10 cellular contexts compared by ENCODE assay signal in the genomic region with DNA sequence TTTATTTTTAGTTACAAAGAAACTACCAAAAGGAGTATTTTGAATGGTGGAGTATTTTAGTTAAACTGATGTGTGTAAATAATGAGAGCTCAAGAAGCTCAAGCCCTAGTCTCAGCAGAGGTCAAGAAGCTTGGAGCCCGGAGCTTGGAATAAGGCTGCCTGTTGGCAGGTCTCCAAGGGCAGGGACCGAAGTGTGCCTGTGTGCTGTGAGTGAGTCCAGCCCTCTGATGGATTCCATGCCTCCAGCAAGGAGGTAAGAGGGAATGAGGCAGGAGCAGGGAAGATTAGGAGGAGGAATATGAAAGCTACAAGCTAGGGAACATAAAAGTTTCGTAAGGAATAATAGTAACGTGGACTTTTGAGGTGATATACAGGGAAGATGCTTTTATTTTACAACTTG. TPM values are rescaled to one million over a fixed set of nuclear protein-coding genes. Genes with fewer than 3 reads are reported as not detected.
DNase-seq lines count a peak whose midpoint lies in the region; ATAC-seq and TF ChIP-seq lines count a peak whose summit lies in the region.
"Had no signal": no experiment of that assay in that cellular context is flagged by ENCODE, and none has a peak within 500 bp of the region (broad histone marks: within the 10 kb centered on the region; RNA-seq: fewer than 3 reads in every experiment).

No MANE protein-coding gene starts in this region.

- peaks cover 46% of the 10 kb centered on the region for H3K36me3 Mint-ChIP-seq in activated B cell treated with CpG ODN at 0.5 μM for 24 hours (ENCODE audit: low read depth)

- H3K4me3 Mint-ChIP-seq in activated B cell treated with CpG ODN at 0.5 μM for 24 hours: no peak overlapping the region
- H3K4me3 Mint-ChIP-seq: activated CD4-positive, alpha-beta memory T cell treated with anti-CD3 and anti-CD28 coated beads, Interleukin-2, amount 10 ng/mL, durations not matched to agents 7 days and 5 days; nephron progenitor cell had no signal

- no peak for ATAC-seq in activated B cell treated with CpG ODN at 0.5 μM for 24 hours (ENCODE audit: low read depth)
- ATAC-seq in left cardiac atrium: peak; percentile 24 to 27
- no peak for ATAC-seq in GM21576 (IDR thresholded peaks at IDR 0.05; ENCODE audit: unreplicated experiment)

- no peaks in the 10 kb centered on the region for H3K27me3 Mint-ChIP-seq in activated B cell treated with CpG ODN at 0.5 μM for 24 hours
- H3K27me3 Mint-ChIP-seq: activated CD4-positive, alpha-beta memory T cell treated with anti-CD3 and anti-CD28 coated beads, Interleukin-2, amount 10 ng/mL, durations not matched to agents 7 days and 5 days had no signal

- POLR2A ChIA-PET in activated B cell treated with CpG ODN at 0.5 μM for 24 hours (lab: Charles Lee): interaction anchor here (0.8 kb wide), 1 partner anchor 25 kb away, joined by 3 read pairs; the partner anchor contains the start of gene MCMBP

- no peaks in the 10 kb centered on the region for H3K9me3 Mint-ChIP-seq in activated B cell treated with CpG ODN at 0.5 μM for 24 hours
- H3K9me3 Mint-ChIP-seq: activated CD4-positive, alpha-beta memory T cell treated with anti-CD3 and anti-CD28 coated beads, Interleukin-2, amount 10 ng/mL, durations not matched to agents 7 days and 5 days had no signal

- H3K27ac Mint-ChIP-seq in activated B cell treated with CpG ODN at 0.5 μM for 24 hours: peak overlapping the region; percentile 1
- H3K27ac Mint-ChIP-seq: activated CD4-positive, alpha-beta memory T cell treated with anti-CD3 and anti-CD28 coated beads, Interleukin-2, amount 10 ng/mL, durations not matched to agents 7 days and 5 days; nephron progenitor cell had no signal

- H3K4me1 Mint-ChIP-seq in activated B cell treated with CpG ODN at 0.5 μM for 24 hours: peaks cover 59% of the 10 kb centered on the region

- intact Hi-C loops in activated B cell treated with CpG ODN at 0.5 μM for 24 hours (cut with micrococcal nuclease) (no loop called here), left cardiac atrium (cut with DNase I) (no loop called here)

- DNase-seq in EL (peak; percentile 28), activated B cell treated with CpG ODN at 0.5 μM for 24 hours (no peak), left cardiac atrium (peak; percentile 74), renal cortical epithelial cell (ENCODE audit: low read depth) (peak; percentile 61), NCI-H510A treated with DMSO at 0.1 percent for 48 hours (lab: John Stamatoyannopoulos, UW) (no peak), AML-193 (lab: John Stamatoyannopoulos, UW) (no peak)
- DNase-seq in effector CD4-positive, alpha-beta T cell: no peak
- DNase-seq: activated CD4-positive, alpha-beta memory T cell treated with anti-CD3 and anti-CD28 coated beads, Interleukin-2, amount 10 ng/mL, durations not matched to agents 7 days and 5 days; nephron progenitor cell had no signal

- no peak for TF ChIP-seq CTCF in activated B cell treated with CpG ODN at 0.5 μM for 24 hours (IDR thresholded peaks at IDR 0.05)

- CTCF ChIA-PET in activated B cell treated with CpG ODN at 0.5 μM for 24 hours (lab: Charles Lee): interaction anchor here (0.7 kb wide), 1 partner anchor 24 kb away, joined by 3 read pairs; no protein-coding TSS in a partner anchor

RNA-seq across cellular contexts. Expression of gene SEC23IP, which starts 4.4 kb away (rescaled TPM):
- total RNA-seq in activated B cell treated with CpG ODN at 0.5 μM for 24 hours (73.8 and 79.9 TPM in 2 replicates), left cardiac atrium (10 to 100 TPM; 32.2 to 45.2 TPM), renal cortical epithelial cell (14.2 and 53.8 TPM in 2 replicates)

RNA-seq across cellular contexts. Expression of gene MCMBP, which starts 24.3 kb away (rescaled TPM):
- total RNA-seq in activated B cell treated with CpG ODN at 0.5 μM for 24 hours (39.6 and 41.9 TPM in 2 replicates), left cardiac atrium (10 to 100 TPM; 27.7 to 38.0 TPM), renal cortical epithelial cell (52.3 and 55.3 TPM in 2 replicates)

Comparison
In these comparisons a context has a peak if more than half of its experiments do, and no peak if none do; other contexts are left out.
1. DNase-seq: peak in EL (single experiment), left cardiac atrium (single experiment) and renal cortical epithelial cell (single experiment); none in activated B cell treated with CpG ODN at 0.5 μM for 24 hours (single experiment), NCI-H510A treated with DMSO at 0.1 percent for 48 hours (single experiment), AML-193 (0 of 2) and effector CD4-positive, alpha-beta T cell (single experiment).
2. ATAC-seq: peak in left cardiac atrium (2 of 2); none in activated B cell treated with CpG ODN at 0.5 μM for 24 hours (single experiment) and GM21576 (single experiment).